1 cellular context compared by ENCODE assay signal in the genomic region with DNA sequence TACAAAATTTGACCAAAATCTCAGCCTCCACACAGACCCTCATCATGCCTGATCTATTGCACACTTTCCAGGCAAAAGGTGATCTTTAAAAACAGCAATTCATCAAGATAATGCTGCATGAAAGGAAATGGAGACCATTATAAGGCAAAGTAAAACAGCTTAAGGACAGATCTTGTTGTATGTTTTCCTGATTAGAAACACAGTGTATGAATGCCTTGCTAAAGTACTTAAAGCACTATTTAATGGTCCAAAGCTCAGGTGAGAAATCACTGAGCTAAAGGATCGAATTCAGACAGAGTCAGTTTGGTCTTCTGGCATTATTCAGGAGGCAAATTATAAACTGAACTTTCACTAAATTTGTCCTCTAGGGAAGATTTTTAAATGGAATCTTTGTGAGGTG.
TF ChIP-seq lines count a peak whose summit lies in the region.

No MANE protein-coding gene starts in this region.

TF ChIP-seq in GM23338, 12 proteins besides CTCF, POLR2A, EP300 and RAD21:
- TF ChIP-seq, protein P1, sequence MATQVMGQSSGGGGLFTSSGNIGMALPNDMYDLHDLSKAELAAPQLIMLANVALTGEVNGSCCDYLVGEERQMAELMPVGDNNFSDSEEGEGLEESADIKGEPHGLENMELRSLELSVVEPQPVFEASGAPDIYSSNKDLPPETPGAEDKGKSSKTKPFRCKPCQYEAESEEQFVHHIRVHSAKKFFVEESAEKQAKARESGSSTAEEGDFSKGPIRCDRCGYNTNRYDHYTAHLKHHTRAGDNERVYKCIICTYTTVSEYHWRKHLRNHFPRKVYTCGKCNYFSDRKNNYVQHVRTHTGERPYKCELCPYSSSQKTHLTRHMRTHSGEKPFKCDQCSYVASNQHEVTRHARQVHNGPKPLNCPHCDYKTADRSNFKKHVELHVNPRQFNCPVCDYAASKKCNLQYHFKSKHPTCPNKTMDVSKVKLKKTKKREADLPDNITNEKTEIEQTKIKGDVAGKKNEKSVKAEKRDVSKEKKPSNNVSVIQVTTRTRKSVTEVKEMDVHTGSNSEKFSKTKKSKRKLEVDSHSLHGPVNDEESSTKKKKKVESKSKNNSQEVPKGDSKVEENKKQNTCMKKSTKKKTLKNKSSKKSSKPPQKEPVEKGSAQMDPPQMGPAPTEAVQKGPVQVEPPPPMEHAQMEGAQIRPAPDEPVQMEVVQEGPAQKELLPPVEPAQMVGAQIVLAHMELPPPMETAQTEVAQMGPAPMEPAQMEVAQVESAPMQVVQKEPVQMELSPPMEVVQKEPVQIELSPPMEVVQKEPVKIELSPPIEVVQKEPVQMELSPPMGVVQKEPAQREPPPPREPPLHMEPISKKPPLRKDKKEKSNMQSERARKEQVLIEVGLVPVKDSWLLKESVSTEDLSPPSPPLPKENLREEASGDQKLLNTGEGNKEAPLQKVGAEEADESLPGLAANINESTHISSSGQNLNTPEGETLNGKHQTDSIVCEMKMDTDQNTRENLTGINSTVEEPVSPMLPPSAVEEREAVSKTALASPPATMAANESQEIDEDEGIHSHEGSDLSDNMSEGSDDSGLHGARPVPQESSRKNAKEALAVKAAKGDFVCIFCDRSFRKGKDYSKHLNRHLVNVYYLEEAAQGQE (IDR thresholded peaks at IDR 0.05; ENCODE audit: unreplicated experiment), result no peak
- TF ChIP-seq NANOG (IDR thresholded peaks at IDR 0.05; ENCODE audit: borderline replicate concordance), result peak; percentile 98
